37 cellular contexts compared by ENCODE assay signal in genomic region chr6:93900142-93900541, GRCh38.
"Had no signal": no experiment of that assay in that cellular context is flagged by ENCODE, and none has a peak within 500 bp of the region (broad histone marks: within the 10 kb centered on the region; RNA-seq: fewer than 3 reads in every experiment).

No MANE protein-coding gene starts in this region.

- H3K9me3 Mint-ChIP-seq: activated naive CD4-positive, alpha-beta T cell treated with anti-CD3 and anti-CD28 coated beads, Interleukin-2, amount 50 U/mL, for 24 hours; activated T-helper 1 cell treated with anti-CD3 and anti-CD28 coated beads, Interleukin-12 subunit alpha, Interleukin-12 subunit beta, Interleukin-2, Interleukin-4 antibody, amounts not matched to agents 30 ng/mL and 10 ng/mL and 1 ng/mL, durations not matched to agents 14 hours and 24 hours and 36 hours; brain had no signal

- ATAC-seq: activated naive CD4-positive, alpha-beta T cell treated with anti-CD3 and anti-CD28 coated beads, Interleukin-2, amount 50 U/mL, for 72 hours; activated naive CD8-positive, alpha-beta T cell treated with anti-CD3 and anti-CD28 coated beads, Interleukin-2, amount 50 U/mL, for 24 hours; activated T-cell treated with anti-CD3 and anti-CD28 coated beads, Interleukin-2, amount 50 U/mL, for 4 hours; activated T-cell treated with anti-CD3 and anti-CD28 coated beads, Interleukin-2, amount 50 U/mL, for 72 hours; activated T-helper 17 cell treated with anti-CD3 and anti-CD28 coated beads, Interleukin-2, amount 50 U/mL, for 72 hours; body of pancreas had no signal

- H3K9me3 ChIP-seq: adrenal gland, ascending aorta, body of pancreas, breast epithelium had no signal

- H3K4me3 ChIP-seq: adrenal gland, ascending aorta, body of pancreas, breast epithelium, cardiac muscle cell had no signal

- H3K27me3 Mint-ChIP-seq: activated naive CD4-positive, alpha-beta T cell treated with anti-CD3 and anti-CD28 coated beads, Interleukin-2, amount 10 ng/mL, durations not matched to agents 7 days and 5 days; activated naive CD4-positive, alpha-beta T cell treated with anti-CD3 and anti-CD28 coated beads, Interleukin-2, amount 50 U/mL, for 24 hours; activated naive CD8-positive, alpha-beta T cell; activated naive CD8-positive, alpha-beta T cell treated with anti-CD3 and anti-CD28 coated beads for 36 hours; activated naive CD8-positive, alpha-beta T cell treated with anti-CD3 and anti-CD28 coated beads, Interleukin-2, amount 10 ng/mL, durations not matched to agents 7 days and 5 days; activated naive CD8-positive, alpha-beta T cell treated with anti-CD3 and anti-CD28 coated beads, Interleukin-2, amount 50 U/mL, for 24 hours; activated T-cell treated with anti-CD3 and anti-CD28 coated beads, Interleukin-2, amount 50 U/mL, for 24 hours; activated T-helper 17 cell treated with anti-CD3 and anti-CD28 coated beads, Interleukin-2, amount 50 U/mL, for 72 hours; brain; central memory CD8-positive, alpha-beta T cell had no signal

- H3K4me1 Mint-ChIP-seq: activated naive CD4-positive, alpha-beta T cell treated with anti-CD3 and anti-CD28 coated beads, Interleukin-2, amount 10 ng/mL, durations not matched to agents 7 days and 5 days; activated naive CD4-positive, alpha-beta T cell treated with anti-CD3 and anti-CD28 coated beads, Interleukin-2, amount 50 U/mL, for 24 hours; activated naive CD8-positive, alpha-beta T cell treated with anti-CD3 and anti-CD28 coated beads for 36 hours; activated naive CD8-positive, alpha-beta T cell treated with anti-CD3 and anti-CD28 coated beads, Interleukin-2, amount 10 ng/mL, durations not matched to agents 7 days and 5 days; activated naive CD8-positive, alpha-beta T cell treated with anti-CD3 and anti-CD28 coated beads, Interleukin-2, amount 50 U/mL, for 24 hours; activated T-helper 17 cell treated with anti-CD3 and anti-CD28 coated beads, Interleukin-2, amount 50 U/mL, for 72 hours; brain; central memory CD8-positive, alpha-beta T cell had no signal

- DNase-seq: activated effector memory CD4-positive, alpha-beta T cell treated with anti-CD3 and anti-CD28 coated beads, Interleukin-2, amount 50 U/mL, for 16 hours; activated effector memory CD4-positive, alpha-beta T cell treated with Interleukin-2 at 50 U/mL for 16 hours; activated gamma-delta T cell; activated gamma-delta T cell treated with Interleukin-2 at 50 U/mL for 16 hours; activated naive CD4-positive, alpha-beta T cell; activated naive CD4-positive, alpha-beta T cell treated with anti-CD3 and anti-CD28 coated beads for 36 hours; activated naive CD4-positive, alpha-beta T cell treated with anti-CD3 and anti-CD28 coated beads, Interleukin-2, amount 10 ng/mL, durations not matched to agents 7 days and 5 days; activated naive CD4-positive, alpha-beta T cell treated with anti-CD3 and anti-CD28 coated beads, Interleukin-2, amount 50 U/mL, for 16 hours; activated naive CD4-positive, alpha-beta T cell treated with Interleukin-2 at 50 U/mL for 16 hours; activated naive CD8-positive, alpha-beta T cell treated with anti-CD3 and anti-CD28 coated beads for 36 hours; activated naive CD8-positive, alpha-beta T cell treated with anti-CD3 and anti-CD28 coated beads, Interleukin-2, amount 10 ng/mL, durations not matched to agents 7 days and 5 days; activated naive CD8-positive, alpha-beta T cell treated with anti-CD3 and anti-CD28 coated beads, Interleukin-2, amount 50 U/mL, for 24 hours; activated T-cell treated with anti-CD3 and anti-CD28 coated beads, Interleukin-2, amount 50 U/mL, for 24 hours; activated T-cell treated with anti-CD3 and anti-CD28 coated beads, Interleukin-2, amount 50 U/mL, for 4 hours; activated T-cell treated with anti-CD3 and anti-CD28 coated beads, Interleukin-2, amount 50 U/mL, for 48 hours; activated T-cell treated with anti-CD3 and anti-CD28 coated beads, Interleukin-2, amount 50 U/mL, for 72 hours; adrenal gland; amniotic stem cell; amygdala; anterior cingulate cortex; aorta; body of pancreas; brain microvascular endothelial cell; caudate nucleus; central memory CD4-positive, alpha-beta T cell; cerebellar nuclear complex had no signal

- H3K4me1 ChIP-seq: adrenal gland, ascending aorta, body of pancreas, breast epithelium had no signal

- H3K27me3 ChIP-seq: adrenal gland, ascending aorta, body of pancreas, brain microvascular endothelial cell, breast epithelium, cardiac muscle cell had no signal

- H3K27ac ChIP-seq: adrenal gland, ascending aorta, body of pancreas, brain microvascular endothelial cell, breast epithelium, cardiac muscle cell had no signal

- H3K27ac Mint-ChIP-seq: activated naive CD4-positive, alpha-beta T cell treated with anti-CD3 and anti-CD28 coated beads for 36 hours; activated naive CD4-positive, alpha-beta T cell treated with anti-CD3 and anti-CD28 coated beads, Interleukin-2, amount 10 ng/mL, durations not matched to agents 7 days and 5 days; activated naive CD4-positive, alpha-beta T cell treated with anti-CD3 and anti-CD28 coated beads, Interleukin-2, amount 50 U/mL, for 24 hours; activated naive CD4-positive, alpha-beta T cell treated with anti-CD3 and anti-CD28 coated beads, Interleukin-2, amount 50 U/mL, for 72 hours; activated naive CD8-positive, alpha-beta T cell; activated naive CD8-positive, alpha-beta T cell treated with anti-CD3 and anti-CD28 coated beads for 36 hours; activated naive CD8-positive, alpha-beta T cell treated with anti-CD3 and anti-CD28 coated beads, Interleukin-2, amount 10 ng/mL, durations not matched to agents 7 days and 5 days; activated naive CD8-positive, alpha-beta T cell treated with anti-CD3 and anti-CD28 coated beads, Interleukin-2, amount 50 U/mL, for 24 hours; activated T-cell treated with anti-CD3 and anti-CD28 coated beads, Interleukin-2, amount 50 U/mL, for 24 hours; activated T-cell treated with anti-CD3 and anti-CD28 coated beads, Interleukin-2, amount 50 U/mL, for 72 hours; activated T-helper 1 cell treated with anti-CD3 and anti-CD28 coated beads, Interleukin-12 subunit alpha, Interleukin-12 subunit beta, Interleukin-2, Interleukin-4 antibody, amounts not matched to agents 30 ng/mL and 10 ng/mL and 1 ng/mL, durations not matched to agents 14 hours and 24 hours and 36 hours; activated T-helper 17 cell treated with anti-CD3 and anti-CD28 coated beads, Interleukin-2, amount 50 U/mL, for 72 hours; activated T-helper 2 cell treated with anti-CD3 and anti-CD28 coated beads, Interferon-gamma antibody, Interleukin-2, Interleukin-4, amounts not matched to agents 10 μg/mL and 5 μg/mL and 100 μg/mL, durations not matched to agents 14 hours and 24 hours and 36 hours; brain had no signal

- H3K4me3 Mint-ChIP-seq: activated naive CD4-positive, alpha-beta T cell treated with anti-CD3 and anti-CD28 coated beads for 36 hours; activated naive CD4-positive, alpha-beta T cell treated with anti-CD3 and anti-CD28 coated beads, Interleukin-2, amount 10 ng/mL, durations not matched to agents 7 days and 5 days; activated naive CD4-positive, alpha-beta T cell treated with anti-CD3 and anti-CD28 coated beads, Interleukin-2, amount 50 U/mL, for 24 hours; activated naive CD8-positive, alpha-beta T cell; activated naive CD8-positive, alpha-beta T cell treated with anti-CD3 and anti-CD28 coated beads for 36 hours; activated naive CD8-positive, alpha-beta T cell treated with anti-CD3 and anti-CD28 coated beads, Interleukin-2, amount 10 ng/mL, durations not matched to agents 7 days and 5 days; activated naive CD8-positive, alpha-beta T cell treated with anti-CD3 and anti-CD28 coated beads, Interleukin-2, amount 50 U/mL, for 24 hours; activated T-cell treated with anti-CD3 and anti-CD28 coated beads, Interleukin-2, amount 50 U/mL, for 24 hours; activated T-cell treated with anti-CD3 and anti-CD28 coated beads, Interleukin-2, amount 50 U/mL, for 4 hours; activated T-cell treated with anti-CD3 and anti-CD28 coated beads, Interleukin-2, amount 50 U/mL, for 72 hours; activated T-helper 1 cell treated with anti-CD3 and anti-CD28 coated beads, Interleukin-12 subunit alpha, Interleukin-12 subunit beta, Interleukin-2, Interleukin-4 antibody, amounts not matched to agents 30 ng/mL and 10 ng/mL and 1 ng/mL, durations not matched to agents 14 hours and 24 hours and 36 hours; activated T-helper 17 cell treated with anti-CD3 and anti-CD28 coated beads, Interleukin-2, amount 50 U/mL, for 72 hours; brain; central memory CD8-positive, alpha-beta T cell had no signal

- H3K36me3 ChIP-seq: adrenal gland, ascending aorta, brain microvascular endothelial cell, breast epithelium, cardiac muscle cell had no signal

- H3K36me3 Mint-ChIP-seq: activated naive CD4-positive, alpha-beta T cell treated with anti-CD3 and anti-CD28 coated beads, Interleukin-2, amount 10 ng/mL, durations not matched to agents 7 days and 5 days; activated naive CD4-positive, alpha-beta T cell treated with anti-CD3 and anti-CD28 coated beads, Interleukin-2, amount 50 U/mL, for 24 hours; activated naive CD4-positive, alpha-beta T cell treated with anti-CD3 and anti-CD28 coated beads, Interleukin-2, amount 50 U/mL, for 72 hours; activated naive CD8-positive, alpha-beta T cell; activated naive CD8-positive, alpha-beta T cell treated with anti-CD3 and anti-CD28 coated beads for 36 hours; activated naive CD8-positive, alpha-beta T cell treated with anti-CD3 and anti-CD28 coated beads, Interleukin-2, amount 10 ng/mL, durations not matched to agents 7 days and 5 days; brain had no signal
